Comparison of ENCODE assay signal across 2 cellular contexts in the genomic region with DNA sequence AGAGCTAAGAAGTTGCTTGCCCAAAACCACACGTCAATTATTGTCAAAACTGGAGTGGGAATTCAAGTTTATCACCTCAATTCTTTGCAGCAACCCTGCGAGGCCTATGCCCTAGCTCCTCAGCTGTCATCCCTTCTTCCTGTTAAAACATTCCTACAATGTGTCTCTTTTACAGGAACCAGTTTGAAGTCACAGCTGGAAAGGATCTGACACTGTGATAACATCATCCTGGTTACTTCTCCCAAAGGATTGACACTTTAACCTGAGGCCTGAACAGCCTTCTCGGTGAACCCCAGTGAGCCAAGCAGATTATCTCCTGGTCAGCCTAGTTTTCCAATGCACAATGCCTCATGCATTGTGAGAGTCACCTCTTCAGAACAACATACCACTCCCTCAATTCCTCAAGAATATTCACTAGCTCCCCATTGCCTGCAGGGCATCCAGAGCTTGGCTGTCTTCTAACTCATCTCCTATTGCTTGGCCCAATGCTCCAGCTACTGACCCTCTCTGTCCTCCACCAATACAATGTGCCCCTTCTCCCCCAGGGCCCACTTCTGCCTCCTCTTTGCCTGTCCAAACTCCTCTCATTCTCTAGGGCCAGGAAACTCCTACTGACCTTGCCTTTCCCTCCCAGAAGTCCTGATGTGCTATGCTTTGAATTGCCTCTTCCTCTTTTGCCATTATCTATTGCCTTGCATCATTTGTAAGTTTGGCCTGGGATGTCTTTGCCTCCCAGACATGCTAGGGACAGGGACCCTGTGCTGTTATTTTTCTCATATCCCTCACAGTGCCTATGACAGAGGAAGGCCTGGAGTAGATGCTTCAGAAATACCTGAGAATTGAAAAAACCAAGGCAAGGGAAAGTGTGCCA.
TF ChIP-seq lines count a peak whose summit lies in the region.

No MANE protein-coding gene starts in this region.

TF ChIP-seq in HEK293, 187 proteins besides CTCF, POLR2A, EP300 and RAD21 (continued from another document):
- TF ChIP-seq, protein P1, sequence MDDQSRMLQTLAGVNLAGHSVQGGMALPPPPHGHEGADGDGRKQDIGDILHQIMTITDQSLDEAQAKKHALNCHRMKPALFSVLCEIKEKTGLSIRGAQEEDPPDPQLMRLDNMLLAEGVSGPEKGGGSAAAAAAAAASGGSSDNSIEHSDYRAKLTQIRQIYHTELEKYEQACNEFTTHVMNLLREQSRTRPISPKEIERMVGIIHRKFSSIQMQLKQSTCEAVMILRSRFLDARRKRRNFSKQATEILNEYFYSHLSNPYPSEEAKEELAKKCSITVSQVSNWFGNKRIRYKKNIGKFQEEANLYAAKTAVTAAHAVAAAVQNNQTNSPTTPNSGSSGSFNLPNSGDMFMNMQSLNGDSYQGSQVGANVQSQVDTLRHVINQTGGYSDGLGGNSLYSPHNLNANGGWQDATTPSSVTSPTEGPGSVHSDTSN (CRISPR knock-in tag; IDR thresholded peaks at IDR 0.05): no peak
TF ChIP-seq in HEK293: peak in this region for 1.

TF ChIP-seq in H1, 55 proteins besides CTCF, POLR2A, EP300 and RAD21 (continued from another document):
- TF ChIP-seq SIN3A (conservative IDR thresholded peaks at IDR 0.05 in 1 of 2, IDR thresholded peaks at IDR 0.05 in 1 of 2; ENCODE audit: low read depth in 1 of 2, low read length in 2 of 2) (no peak), CBX8 (IDR thresholded peaks at IDR 0.05; ENCODE audit: borderline replicate concordance, low read depth, low read length) (no peak), TBP (IDR thresholded peaks at IDR 0.05; ENCODE audit: low read depth, low read length) (no peak), BCL11A (IDR thresholded peaks at IDR 0.05; ENCODE audit: low read depth in 2 of 2, low read length in 2 of 2) (no peak), GTF2F1 (IDR thresholded peaks at IDR 0.05; ENCODE audit: borderline replicate concordance, low read depth, low read length) (no peak), TAF1 (IDR thresholded peaks at IDR 0.05; ENCODE audit: low read depth, low read length) (no peak), BACH1 (IDR thresholded peaks at IDR 0.05; ENCODE audit: low read length) (no peak), CEBPB (IDR thresholded peaks at IDR 0.05; ENCODE audit: low read depth, low read length) (no peak), SRF (IDR thresholded peaks at IDR 0.05; ENCODE audit: low read depth, low read length) (no peak)
- TF ChIP-seq, protein P2, sequence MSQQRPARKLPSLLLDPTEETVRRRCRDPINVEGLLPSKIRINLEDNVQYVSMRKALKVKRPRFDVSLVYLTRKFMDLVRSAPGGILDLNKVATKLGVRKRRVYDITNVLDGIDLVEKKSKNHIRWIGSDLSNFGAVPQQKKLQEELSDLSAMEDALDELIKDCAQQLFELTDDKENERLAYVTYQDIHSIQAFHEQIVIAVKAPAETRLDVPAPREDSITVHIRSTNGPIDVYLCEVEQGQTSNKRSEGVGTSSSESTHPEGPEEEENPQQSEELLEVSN (IDR thresholded peaks at IDR 0.05): no peak
